ENCODE assay signal across 11 cellular contexts in genomic region chr1:40769815-40770214, GRCh38. TPM values are rescaled to one million over a fixed set of nuclear protein-coding genes. Genes with fewer than 3 reads are reported as not detected.
A peak's percentile ranks its signal among the peaks of the same experiment; 100 is the strongest.
DNase-seq lines count a peak whose midpoint lies in the region; ATAC-seq and TF ChIP-seq lines count a peak whose summit lies in the region.
"Had no signal": no experiment of that assay in that cellular context is flagged by ENCODE, and none has a peak within 500 bp of the region (broad histone marks: within the 10 kb centered on the region; RNA-seq: fewer than 3 reads in every experiment).

No MANE protein-coding gene starts in this region.

- H3K27me3 Mint-ChIP-seq in activated CD4-positive, alpha-beta T cell treated with anti-CD3 and anti-CD28 coated beads, Interleukin-2, amount 10 ng/mL, durations not matched to agents 24 days and 14 days = no peaks in the 10 kb centered on the region
- H3K27me3 Mint-ChIP-seq: B cell had no signal

- no peak overlapping the region for H3K27ac ChIP-seq in coronary artery
- H3K27ac ChIP-seq: vagina had no signal

- H3K4me1 Mint-ChIP-seq in activated CD4-positive, alpha-beta T cell treated with anti-CD3 and anti-CD28 coated beads, Interleukin-2, amount 10 ng/mL, durations not matched to agents 24 days and 14 days = peaks cover 33% of the 10 kb centered on the region

- H3K27ac Mint-ChIP-seq in activated CD4-positive, alpha-beta T cell treated with anti-CD3 and anti-CD28 coated beads, Interleukin-2, amount 10 ng/mL, durations not matched to agents 24 days and 14 days = peak overlapping the region; percentile 61
- H3K27ac Mint-ChIP-seq: B cell had no signal

- no peak overlapping the region for H3K4me3 Mint-ChIP-seq in activated CD4-positive, alpha-beta T cell treated with anti-CD3 and anti-CD28 coated beads, Interleukin-2, amount 10 ng/mL, durations not matched to agents 24 days and 14 days
- H3K4me3 Mint-ChIP-seq: B cell had no signal

- DNase-seq in activated CD4-positive, alpha-beta T cell treated with anti-CD3 and anti-CD28 coated beads, Interleukin-2, amount 10 ng/mL, durations not matched to agents 24 days and 14 days = no peak
- no peak for DNase-seq in activated CD4-positive, alpha-beta T cell treated with anti-CD3 and anti-CD28 coated beads for 48 hours
- DNase-seq in NCI-H446 (lab: John Stamatoyannopoulos, UW) (peak; percentile 69 to 81), coronary artery (ENCODE audit: low spot score) (peak; percentile 68), sciatic nerve (ENCODE audit: low spot score) (no peak), NCI-H2107 (lab: John Stamatoyannopoulos, UW) (no peak), GM19238 (ENCODE audit: insufficient read length, low spot score) (no peak)
- DNase-seq: effector memory CD4-positive, alpha-beta T cell had no signal

- H3K4me3 ChIP-seq in coronary artery = no peak overlapping the region
- H3K4me3 ChIP-seq: vagina had no signal

- ATAC-seq in sciatic nerve (peak; percentile 54), HG03460 (IDR thresholded peaks at IDR 0.05; ENCODE audit: unreplicated experiment) (no peak)

- H3K9me3 Mint-ChIP-seq in activated CD4-positive, alpha-beta T cell treated with anti-CD3 and anti-CD28 coated beads, Interleukin-2, amount 10 ng/mL, durations not matched to agents 24 days and 14 days = no peaks in the 10 kb centered on the region

- peaks cover 59% of the 10 kb centered on the region for H3K36me3 Mint-ChIP-seq in activated CD4-positive, alpha-beta T cell treated with anti-CD3 and anti-CD28 coated beads, Interleukin-2, amount 10 ng/mL, durations not matched to agents 24 days and 14 days (ENCODE audit: low read depth)

- no peak for TF ChIP-seq CTCF in coronary artery (IDR thresholded peaks at IDR 0.05)

- intact Hi-C loops in activated CD4-positive, alpha-beta T cell treated with anti-CD3 and anti-CD28 coated beads, Interleukin-2, amount 10 ng/mL, durations not matched to agents 24 days and 14 days (cut with micrococcal nuclease) = loop anchor here (5.0 kb wide), 2 partner anchors 37 to 158 kb away; no protein-coding TSS in a partner anchor
- intact Hi-C loops in sciatic nerve (cut with DNase I) = loop anchor here (10.0 kb wide), 1 partner anchor 85 kb away; no protein-coding TSS in a partner anchor

RNA-seq across cellular contexts. Expression of gene KCNQ4, which starts 13.8 kb away (rescaled TPM):
- 1.4 and 1.5 TPM in 2 replicates for total RNA-seq in activated CD4-positive, alpha-beta T cell treated with anti-CD3 and anti-CD28 coated beads, Interleukin-2, amount 10 ng/mL, durations not matched to agents 24 days and 14 days
- total RNA-seq in sciatic nerve = 2.3 TPM

Comparison
In these comparisons a context has a peak if more than half of its experiments do, and no peak if none do; other contexts are left out.
1. DNase-seq: peak in NCI-H446 (2 of 2) and coronary artery (single experiment); none in activated CD4-positive, alpha-beta T cell treated with anti-CD3 and anti-CD28 coated beads, Interleukin-2, amount 10 ng/mL, durations not matched to agents 24 days and 14 days (single experiment), activated CD4-positive, alpha-beta T cell treated with anti-CD3 and anti-CD28 coated beads for 48 hours (single experiment), sciatic nerve (single experiment), NCI-H2107 (single experiment) and GM19238 (single experiment).